21 cellular contexts compared by ENCODE assay signal in the genomic region with DNA sequence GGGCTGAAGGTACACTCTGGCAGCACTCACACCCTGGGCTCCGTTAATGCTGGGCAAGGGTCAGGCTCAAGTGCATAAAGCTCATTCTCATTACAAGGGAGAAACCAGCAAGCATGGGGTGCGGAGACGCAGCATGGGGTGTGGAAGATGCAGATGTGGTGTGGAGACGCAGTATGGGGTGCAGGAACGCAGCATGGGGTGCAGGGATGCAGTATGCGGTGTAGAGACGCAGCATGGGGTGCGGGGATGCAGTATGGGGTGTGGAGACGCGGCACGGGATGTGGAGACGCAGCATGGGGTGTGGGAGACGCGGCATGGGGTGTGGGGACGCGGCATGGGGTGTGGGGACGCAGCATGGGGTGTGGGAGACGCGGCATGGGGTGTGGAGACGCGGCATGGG.
"Had no signal": no experiment of that assay in that cellular context is flagged by ENCODE, and none has a peak within 500 bp of the region (broad histone marks: within the 10 kb centered on the region; RNA-seq: fewer than 3 reads in every experiment).

No MANE protein-coding gene starts in this region.

- DNase-seq: activated CD4-positive, alpha-beta T cell treated with anti-CD3 and anti-CD28 coated beads for 4 hours; activated CD4-positive, alpha-beta T cell treated with anti-CD3 and anti-CD28 coated beads, Interleukin-2, amount 50 U/mL, for 48 hours; activated CD4-positive, CD25-positive, alpha-beta regulatory T cell; activated gamma-delta T cell; activated naive CD4-positive, alpha-beta T cell treated with anti-CD3 and anti-CD28 coated beads, Interleukin-2, amount 50 U/mL, for 16 hours; activated naive CD8-positive, alpha-beta T cell treated with anti-CD3 and anti-CD28 coated beads, Interleukin-2, amount 50 U/mL, for 24 hours; effector CD4-positive, alpha-beta T cell; erythroblast; foreskin keratinocyte; left colon; lower lobe of right lung; natural killer cell; nucleus accumbens; posterior cingulate gyrus; stimulated activated CD4-positive, alpha-beta T cell treated with anti-CD3 and anti-CD28 coated beads, Interleukin-2, amount 100 ng/mL, for 48 hours; stimulated activated CD8-positive, alpha-beta memory T cell treated with anti-CD3 and anti-CD28 coated beads, Interleukin-4, amount 100 ng/mL, for 48 hours; stimulated activated naive CD4-positive, alpha-beta T cell treated with Interleukin-2 at 50 U/mL for 16 hours; T-helper 17 cell; thyroid gland had no signal

- H3K4me1 Mint-ChIP-seq: activated naive CD8-positive, alpha-beta T cell treated with anti-CD3 and anti-CD28 coated beads, Interleukin-2, amount 50 U/mL, for 24 hours; natural killer cell; T-helper 17 cell had no signal

- H3K9me3 ChIP-seq: lower lobe of right lung, thyroid gland had no signal

- H3K36me3 ChIP-seq: lower lobe of right lung, thyroid gland had no signal

- H3K9me3 Mint-ChIP-seq: activated T-helper 1 cell treated with anti-CD3 and anti-CD28 coated beads, Interleukin-12 subunit alpha, Interleukin-12 subunit beta, Interleukin-2, Interleukin-4 antibody, amounts not matched to agents 30 ng/mL and 10 ng/mL and 1 ng/mL, durations not matched to agents 14 hours and 24 hours and 36 hours; natural killer cell had no signal

- H3K4me3 Mint-ChIP-seq: activated naive CD8-positive, alpha-beta T cell treated with anti-CD3 and anti-CD28 coated beads, Interleukin-2, amount 50 U/mL, for 24 hours; activated T-helper 1 cell treated with anti-CD3 and anti-CD28 coated beads, Interleukin-12 subunit alpha, Interleukin-12 subunit beta, Interleukin-2, Interleukin-4 antibody, amounts not matched to agents 30 ng/mL and 10 ng/mL and 1 ng/mL, durations not matched to agents 14 hours and 24 hours and 36 hours; mesothelial cell of epicardium; natural killer cell; T-helper 17 cell had no signal

- H3K4me1 ChIP-seq: foreskin keratinocyte, thyroid gland had no signal

- ATAC-seq: activated naive CD8-positive, alpha-beta T cell treated with anti-CD3 and anti-CD28 coated beads, Interleukin-2, amount 50 U/mL, for 24 hours; foreskin keratinocyte; left colon; lower lobe of right lung; natural killer cell; T-helper 17 cell had no signal

- H3K27ac ChIP-seq: foreskin keratinocyte, lower lobe of right lung, thyroid gland had no signal

- H3K27me3 ChIP-seq: foreskin keratinocyte, thyroid gland had no signal

- H3K27ac Mint-ChIP-seq: activated naive CD8-positive, alpha-beta T cell treated with anti-CD3 and anti-CD28 coated beads, Interleukin-2, amount 50 U/mL, for 24 hours; activated T-helper 1 cell treated with anti-CD3 and anti-CD28 coated beads, Interleukin-12 subunit alpha, Interleukin-12 subunit beta, Interleukin-2, Interleukin-4 antibody, amounts not matched to agents 30 ng/mL and 10 ng/mL and 1 ng/mL, durations not matched to agents 14 hours and 24 hours and 36 hours; mesothelial cell of epicardium; natural killer cell; T-helper 17 cell had no signal

- H3K36me3 Mint-ChIP-seq: mesothelial cell of epicardium, natural killer cell had no signal

- H3K4me3 ChIP-seq: lower lobe of right lung, thyroid gland had no signal
